Comparison of ENCODE assay signal across 8 cellular contexts in genomic region chr13:95643471-95643813, GRCh38. TPM values are rescaled to one million over a fixed set of nuclear protein-coding genes. Genes with fewer than 3 reads are reported as not detected.
DNase-seq lines count a peak whose midpoint lies in the region; ATAC-seq, FAIRE-seq and TF ChIP-seq lines count a peak whose summit lies in the region.

No MANE protein-coding gene starts in this region.

- no peak overlapping the region for H2BK5ac ChIP-seq in H1 (ENCODE audit: low read depth, low read length)

- H2AK5ac ChIP-seq in H1 (ENCODE audit: low read depth, low read length): 0 out of 2 replicates have a peak overlapping the region, but pooled peaks have one; percentile 4

- peaks cover 37% of the 10 kb centered on the region for H3K4me1 Mint-ChIP-seq in neural crest cell

- no peak for FAIRE-seq in H1 (lab: Jason Lieb, UNC)

- peaks cover 2 to 3% of the 10 kb centered on the region in 2 experiments for H4K20me1 ChIP-seq in H1 (replicated peaks in 1 of 2; ENCODE audit: control insufficient read depth in 1 of 2, insufficient read depth in 2 of 2, low read length in 2 of 2)

- 17% methylated on average over 9 of the region's 9 CpGs; no CpG with 5 or more reads in 1 of the 2 experiments for WGBS in H1 (ENCODE audit: extremely low coverage in 1 of 2, insufficient coverage in 1 of 2, insufficient read length in 1 of 2, insufficient replicate concordance in 2 of 2, low coverage in 1 of 2, low lambda C conversion rate in 2 of 2, missing lambda C conversion rate in 1 of 2), 2 experiments

- peak overlapping the region; percentile 67 for H3K18ac ChIP-seq in H1 (ENCODE audit: extremely low read depth, low read length)

- CTCF ChIA-PET in H1 (lab: Charles Lee; ENCODE audit: partially characterized antibody): interaction anchor here (1.1 to 1.6 kb wide), 7 partner anchors 17 to 191 kb away, joined by 3 to 9 read pairs (median 5); no protein-coding TSS in a partner anchor

- no peak overlapping the region for H2BK120ac ChIP-seq in H1 (replicated peaks; ENCODE audit: low read depth, low read length)

- no peak overlapping the region for H3K56ac ChIP-seq in H1 (replicated peaks; ENCODE audit: insufficient read length, low read depth, low read length)

- H2AFZ ChIP-seq in H1 (ENCODE audit: low read length): no peak overlapping the region; the same call in 1 of the 2 replicates

- no peak for TF ChIP-seq EP300 in H1 (IDR thresholded peaks at IDR 0.05; ENCODE audit: borderline replicate concordance in 1 of 2, low read depth in 2 of 2, low read length in 2 of 2)

- H3K9me3 Mint-ChIP-seq in neural crest cell: no peaks in the 10 kb centered on the region

- no peak for DNase-seq in GM06990 (ENCODE audit: extremely low read depth, insufficient read length)
- DNase-seq in NCI-H82 treated with DMSO at 0.1 percent for 48 hours (lab: John Stamatoyannopoulos, UW; ENCODE audit: unreplicated experiment): peak; percentile 69
- DNase-seq in H1 (ENCODE audit: low read depth in 1 of 2, low spot score in 2 of 2): no peak
- DNase-seq in neural crest cell (ENCODE audit: low read depth, low spot score): no peak
- DNase-seq in OCI-M1 (lab: John Stamatoyannopoulos, UW): no peak

- peaks cover 18% of the 10 kb centered on the region for H3K36me3 Mint-ChIP-seq in neural crest cell (ENCODE audit: low read depth)

- POLR2A ChIA-PET in H1 (lab: Charles Lee; ENCODE audit: partially characterized antibody): interaction anchor here (0.9 to 1.7 kb wide), 8 partner anchors 9 to 191 kb away, joined by 3 to 8 read pairs (median 3); partner anchors contain the start of gene DNAJC3

- H3K4me3 Mint-ChIP-seq in neural crest cell: peak overlapping the region; percentile 93

- H2BK20ac ChIP-seq in H1 (ENCODE audit: low read length): no peak overlapping the region

- no peak overlapping the region for H3K4ac ChIP-seq in H1 (replicated peaks; ENCODE audit: insufficient read length, low read depth, low read length)

- H3K4me2 ChIP-seq in H1 (ENCODE audit: insufficient read depth in 1 of 2, low read depth in 2 of 2, low read length in 2 of 2): peak overlapping the region; percentile 72 to 94

- H2BK15ac ChIP-seq in H1 (ENCODE audit: low read length): no peak overlapping the region

- no peak overlapping the region for H3K23ac ChIP-seq in H1 (ENCODE audit: insufficient read length)

- H3K27me3 ChIP-seq in GM06990 (replicated peaks; ENCODE audit: control insufficient read depth, insufficient read depth, low read length) (no peaks in the 10 kb centered on the region), H1 (replicated peaks in 1 of 4; ENCODE audit: control insufficient read depth in 3 of 4, extremely low read depth in 1 of 4, insufficient read depth in 3 of 4, low read length in 3 of 4) (no peaks in the 10 kb centered on the region; a peak in 1 of 7 replicates)

- no peaks in the 10 kb centered on the region for H3K9me3 ChIP-seq in H1 (ENCODE audit: insufficient read depth in 2 of 2, low read depth in 1 of 2, low read length in 1 of 2)

- no peaks in the 10 kb centered on the region for H3K27me3 Mint-ChIP-seq in neural crest cell (ENCODE audit: low read depth)

- H3K27ac ChIP-seq in H1 (ENCODE audit: low read depth, low read length): no peak overlapping the region

- peak in 1 of 2 experiments; percentile 38; a peak in 1 of 3 replicates for TF ChIP-seq POLR2A in H1 (IDR thresholded peaks at IDR 0.05; ENCODE audit: control extremely low read depth in 1 of 2, low read depth in 2 of 2, low read length in 2 of 2)

- H4K5ac ChIP-seq in H1 (ENCODE audit: insufficient read length, low read depth, low read length): no peak overlapping the region

- H4K8ac ChIP-seq in H1 (ENCODE audit: extremely low read depth, insufficient read depth, low read length): no peak overlapping the region

- peak overlapping the region in 3 of 4 experiments; percentile 36 to 71 (median 56); a peak in 5 of 7 replicates for H3K9ac ChIP-seq in H1 (replicated peaks in 1 of 4; ENCODE audit: extremely low read depth in 1 of 4, low read depth in 3 of 4, low read length in 3 of 4)

- H3K14ac ChIP-seq in H1 (ENCODE audit: insufficient read length): peak overlapping the region; percentile 4

- peaks cover 3 to 17% (median 7%) of the 10 kb centered on the region in 4 experiments; a peak in 6 of 7 replicates for H3K4me1 ChIP-seq in H1 (replicated peaks in 1 of 4; ENCODE audit: control insufficient read depth in 3 of 4, insufficient read depth in 4 of 4, low read length in 3 of 4)

- H3K27ac Mint-ChIP-seq in neural crest cell (ENCODE audit: unreplicated experiment): peak overlapping the region; percentile 57

- no peak overlapping the region for H4K91ac ChIP-seq in H1 (replicated peaks; ENCODE audit: insufficient read length, low read length)

- no peak for TF ChIP-seq CTCF in GM06990 (IDR thresholded peaks at IDR 0.05; ENCODE audit: insufficient read depth, low read length, poor library complexity, severe bottlenecking)
- TF ChIP-seq CTCF in H1 (IDR thresholded peaks at IDR 0.05; ENCODE audit: control extremely low read depth in 1 of 3, insufficient read depth in 1 of 3, low read depth in 1 of 3, low read length in 3 of 3): no peak
- no peak for TF ChIP-seq CTCF in neural crest cell (conservative IDR thresholded peaks at IDR 0.05)

- ATAC-seq in HG02970 (IDR thresholded peaks at IDR 0.05; ENCODE audit: low FRiP score, unreplicated experiment): no peak
- ATAC-seq in GM18511 (IDR thresholded peaks at IDR 0.05; ENCODE audit: unreplicated experiment): no peak
- ATAC-seq in GM21360 (IDR thresholded peaks at IDR 0.05; ENCODE audit: unreplicated experiment): no peak

- peaks cover 9% of the 10 kb centered on the region for H3K23me2 ChIP-seq in H1 (ENCODE audit: low read depth, low read length)

- no peak overlapping the region for H2BK12ac ChIP-seq in H1 (ENCODE audit: low read depth, low read length)

- H3K79me2 ChIP-seq in H1 (ENCODE audit: control insufficient read depth in 1 of 2, insufficient read depth in 2 of 2, low read length in 2 of 2): no peaks in the 10 kb centered on the region

- no peak for TF ChIP-seq RAD21 in H1 (IDR thresholded peaks at IDR 0.05 in 1 of 2, conservative IDR thresholded peaks at IDR 0.05 in 1 of 2; ENCODE audit: low read depth in 2 of 2, low read length in 2 of 2)

- H3K36me3 ChIP-seq in GM06990 (ENCODE audit: control insufficient read depth, insufficient read depth, low read length) (no peaks in the 10 kb centered on the region), H1 (ENCODE audit: control insufficient read depth in 2 of 4, insufficient read depth in 4 of 4, low read length in 3 of 4) (peaks cover 0 to 11% (median 2%) of the 10 kb centered on the region in 4 experiments; a peak in 2 of 8 replicates)

- 0 out of 2 replicates have a peak, but pooled peaks cover 2% of the 10 kb centered on the region for H3K79me1 ChIP-seq in H1 (ENCODE audit: low read depth, low read length)

- peak overlapping the region; percentile 67 for H3K4me3 ChIP-seq in GM06990 (replicated peaks; ENCODE audit: low read depth, low read length)
- peak overlapping the region; percentile 51 to 84 (median 67) for H3K4me3 ChIP-seq in H1 (ENCODE audit: extremely low read depth in 1 of 4, insufficient read depth in 2 of 4, low read depth in 3 of 4, low read length in 4 of 4)

TF ChIP-seq in H1, 55 proteins besides CTCF, POLR2A, EP300 and RAD21 (continues in another document):
- TF ChIP-seq ASH2L (IDR thresholded peaks at IDR 0.05; ENCODE audit: low read length) (no peak), KDM5A (IDR thresholded peaks at IDR 0.05; ENCODE audit: low read length) (no peak), SP2 (IDR thresholded peaks at IDR 0.05; ENCODE audit: low read length) (no peak), JUND (IDR thresholded peaks at IDR 0.05; ENCODE audit: low read length) (no peak), TBP (IDR thresholded peaks at IDR 0.05; ENCODE audit: low read depth, low read length) (no peak), POU5F1 (IDR thresholded peaks at IDR 0.05; ENCODE audit: low read depth, low read length) (no peak), TCF12 (IDR thresholded peaks at IDR 0.05; ENCODE audit: low read depth, low read length) (no peak), ATF3 (IDR thresholded peaks at IDR 0.05; ENCODE audit: insufficient read depth, low read depth, low read length) (no peak), NANOG (IDR thresholded peaks at IDR 0.05; ENCODE audit: insufficient read depth, low read depth, low read length, poor library complexity, severe bottlenecking) (no peak), MAFK (IDR thresholded peaks at IDR 0.05; ENCODE audit: low read depth, low read length) (no peak), HDAC2 (IDR thresholded peaks at IDR 0.05; ENCODE audit: borderline replicate concordance in 1 of 2, low read depth in 2 of 2, low read length in 2 of 2) (no peak), POLR2AphosphoS5 (IDR thresholded peaks at IDR 0.05; ENCODE audit: low read depth, low read length) (0 out of 2 replicates have a peak, but pooled peaks have one; percentile 49), TAF1 (IDR thresholded peaks at IDR 0.05; ENCODE audit: low read depth, low read length) (0 out of 2 replicates have a peak, but pooled peaks have one; percentile 12)

RNA-seq across cellular contexts. Expression of gene DZIP1, which starts 1.1 kb away (rescaled TPM):
- total RNA-seq in H1 (2021; fragmentation: NEBNext Ultra II Directional; extraction: Animal tissue kit (Norgen Biotek cat#: 25700)): 24.6 and 28.0 TPM in 2 replicates
- 7.6 and 11.7 TPM in 2 replicates for polyA plus RNA-seq in H1 (2011; rRNA removed)
- 7.8 TPM for polyA plus RNA-seq in H1 (2011; cell fraction: cytosol; rRNA removed)
- polyA plus RNA-seq in H1 (2011; cell fraction: nucleus; rRNA removed): 50.3 TPM
- 14.8 to 26.0 TPM (median 17.9 TPM) in 4 replicates for polyA plus RNA-seq in H1 (2012, experiment 1 of 2)
- 2.0 TPM for polyA plus RNA-seq in H1 (2012, experiment 2 of 2)
- 50.1 TPM for polyA plus RNA-seq in H1 (2013, experiment 1 of 2)
- polyA plus RNA-seq in H1 (2013, experiment 2 of 2): 45.0 TPM
- polyA minus RNA-seq in H1 (2011; rRNA and poly(A)+ RNA removed): 9.5 and 9.6 TPM in 2 replicates
- 10.9 TPM for polyA minus RNA-seq in H1 (2011; cell fraction: cytosol; rRNA and poly(A)+ RNA removed)
- polyA minus RNA-seq in H1 (2011; cell fraction: nucleus; rRNA and poly(A)+ RNA removed): 50.0 TPM
- 71.0 and 71.1 TPM in 2 replicates for total RNA-seq in neural crest cell

RNA-seq across cellular contexts. Expression of gene DNAJC3, which starts 33.5 kb away (rescaled TPM):
- 23.6 and 24.1 TPM in 2 replicates for total RNA-seq in H1 (2021; fragmentation: NEBNext Ultra II Directional; extraction: Animal tissue kit (Norgen Biotek cat#: 25700))
- 2.6 and 4.3 TPM in 2 replicates for polyA plus RNA-seq in H1 (2011; rRNA removed)
- 5.0 TPM for polyA plus RNA-seq in H1 (2011; cell fraction: cytosol; rRNA removed)
- 2.2 TPM for polyA plus RNA-seq in H1 (2011; cell fraction: nucleus; rRNA removed)
- polyA plus RNA-seq in H1 (2012, experiment 1 of 2): 6.9 to 13.5 TPM (median 8.7 TPM) in 4 replicates
- 0.76 TPM for polyA plus RNA-seq in H1 (2012, experiment 2 of 2)
- polyA plus RNA-seq in H1 (2013, experiment 1 of 2): 24.3 TPM
- 30.2 TPM for polyA plus RNA-seq in H1 (2013, experiment 2 of 2)
- polyA minus RNA-seq in H1 (2011; rRNA and poly(A)+ RNA removed): 13.4 and 15.7 TPM in 2 replicates
- 8.1 TPM for polyA minus RNA-seq in H1 (2011; cell fraction: cytosol; rRNA and poly(A)+ RNA removed)
- polyA minus RNA-seq in H1 (2011; cell fraction: nucleus; rRNA and poly(A)+ RNA removed): 9.0 TPM
- total RNA-seq in neural crest cell: 17.5 and 18.3 TPM in 2 replicates
